Comparison of ENCODE assay signal across 7 cellular contexts in genomic region chr21:32368961-32369360, GRCh38. TPM values are rescaled to one million over a fixed set of nuclear protein-coding genes. Genes with fewer than 3 reads are reported as not detected.
A peak's percentile ranks its signal among the peaks of the same experiment; 100 is the strongest.
DNase-seq lines count a peak whose midpoint lies in the region; ATAC-seq and TF ChIP-seq lines count a peak whose summit lies in the region.
"Not testable (repeated sequence)": the region's sequence is repeated elsewhere in the genome, so short reads cannot be mapped to it uniquely, and the experiment has no call there.

No MANE protein-coding gene starts in this region.

- TF ChIP-seq CTCF in VCaP (conservative IDR thresholded peaks at IDR 0.05); MCF 10A (IDR thresholded peaks at IDR 0.05; ENCODE audit: unreplicated experiment); left ventricle myocardium inferior (IDR thresholded peaks at IDR 0.05; ENCODE audit: borderline replicate concordance); osteocyte (IDR thresholded peaks at IDR 0.05): not testable (repeated sequence)

- H3K27ac Mint-ChIP-seq in MCF 10A (ENCODE audit: low read depth, unreplicated experiment), result peak overlapping the region; percentile 63
- H3K27ac Mint-ChIP-seq in osteocyte (ENCODE audit: unreplicated experiment), result peak overlapping the region; percentile 20
- H3K27ac Mint-ChIP-seq in stimulated activated naive B cell treated with anti-CD40 and anti-IgM and Interleukin-4, amounts not matched to agents 10 μg/mL and 1 μg/mL and 100 μg/mL, for 72 hours, result peak overlapping the region; percentile 31

- peak; percentile 13 for DNase-seq in activated effector memory CD4-positive, alpha-beta T cell treated with anti-CD3 and anti-CD28 coated beads, Interleukin-2, amount 50 U/mL, for 16 hours
- DNase-seq in MCF 10A (ENCODE audit: unreplicated experiment); left ventricle myocardium inferior; osteocyte (ENCODE audit: extremely low spot score, unreplicated experiment); stimulated activated naive B cell treated with anti-CD40 and anti-IgM and Interleukin-4, amounts not matched to agents 10 μg/mL and 1 μg/mL and 100 μg/mL, for 72 hours: not testable (repeated sequence)

- H3K9me3 Mint-ChIP-seq in MCF 10A (ENCODE audit: unreplicated experiment); osteocyte (ENCODE audit: unreplicated experiment); stimulated activated naive B cell treated with anti-CD40 and anti-IgM and Interleukin-4, amounts not matched to agents 10 μg/mL and 1 μg/mL and 100 μg/mL, for 72 hours: not testable (repeated sequence)

- H3K27ac ChIP-seq in VCaP (peak overlapping the region; percentile 41), left ventricle myocardium inferior (replicated peaks) (peak overlapping the region; percentile 62), urinary bladder (ENCODE audit: low read depth) (peak overlapping the region; percentile 47)

- H3K36me3 Mint-ChIP-seq in MCF 10A (ENCODE audit: insufficient read depth, unreplicated experiment), result peaks cover 91% of the 10 kb centered on the region
- H3K36me3 Mint-ChIP-seq in osteocyte (ENCODE audit: unreplicated experiment), result peaks cover 20% of the 10 kb centered on the region
- peaks cover 62 to 70% of the 10 kb centered on the region in 2 donors for H3K36me3 Mint-ChIP-seq in stimulated activated naive B cell treated with anti-CD40 and anti-IgM and Interleukin-4, amounts not matched to agents 10 μg/mL and 1 μg/mL and 100 μg/mL, for 72 hours

- H3K4me1 ChIP-seq in left ventricle myocardium inferior, result peaks cover 45% of the 10 kb centered on the region
- not testable (repeated sequence) for H3K4me1 ChIP-seq in urinary bladder (ENCODE audit: insufficient read depth)

- POLR2A ChIA-PET in MCF 10A (lab: Yijun Ruan, JAX), result interaction anchor here (0.6 to 4.0 kb wide), 2 partner anchors 10 to 28 kb away, joined by 3 to 16 read pairs; no protein-coding TSS in a partner anchor

- intact Hi-C loops in MCF 10A (cut with micrococcal nuclease); left ventricle myocardium inferior (cut with micrococcal nuclease): not testable (repeated sequence)

- not testable (repeated sequence) for H3K9me3 ChIP-seq in left ventricle myocardium inferior (replicated peaks)

- H3K4me1 Mint-ChIP-seq in MCF 10A (ENCODE audit: insufficient read depth, unreplicated experiment) (peaks cover 33% of the 10 kb centered on the region), osteocyte (ENCODE audit: unreplicated experiment) (peaks cover 65% of the 10 kb centered on the region)
- not testable (repeated sequence) for H3K4me1 Mint-ChIP-seq in stimulated activated naive B cell treated with anti-CD40 and anti-IgM and Interleukin-4, amounts not matched to agents 10 μg/mL and 1 μg/mL and 100 μg/mL, for 72 hours

- not testable (repeated sequence) for BruUV-seq in MCF 10A (replicated peaks; lab: Mats Ljungman, UMichigan)

- ATAC-seq in stimulated activated naive B cell treated with anti-CD40 and anti-IgM and Interleukin-4, amounts not matched to agents 10 μg/mL and 1 μg/mL and 100 μg/mL, for 72 hours (replicated peaks), result not testable (repeated sequence)

- not testable (repeated sequence) for H3K27me3 Mint-ChIP-seq in MCF 10A (ENCODE audit: insufficient read depth, unreplicated experiment); osteocyte (ENCODE audit: unreplicated experiment); stimulated activated naive B cell treated with anti-CD40 and anti-IgM and Interleukin-4, amounts not matched to agents 10 μg/mL and 1 μg/mL and 100 μg/mL, for 72 hours

- CTCF ChIA-PET in MCF 10A (lab: Yijun Ruan, JAX), result interaction anchor here (0.6 to 2.7 kb wide), 4 partner anchors 9 to 232 kb away, joined by 3 to 14 read pairs (median 3); no protein-coding TSS in a partner anchor

- H3K4me3 Mint-ChIP-seq in MCF 10A (ENCODE audit: unreplicated experiment); osteocyte (ENCODE audit: unreplicated experiment); stimulated activated naive B cell treated with anti-CD40 and anti-IgM and Interleukin-4, amounts not matched to agents 10 μg/mL and 1 μg/mL and 100 μg/mL, for 72 hours: not testable (repeated sequence)

- WGBS in urinary bladder, result 75% methylated on average over 1 of the region's 1 CpG

- not testable (repeated sequence) for H3K27me3 ChIP-seq in left ventricle myocardium inferior (ENCODE audit: low read depth)

- not testable (repeated sequence) for H3K4me3 ChIP-seq in left ventricle myocardium inferior; urinary bladder (ENCODE audit: low read depth, low read length)

- peaks cover 64% of the 10 kb centered on the region for H3K36me3 ChIP-seq in left ventricle myocardium inferior
- not testable (repeated sequence) for H3K36me3 ChIP-seq in urinary bladder (ENCODE audit: insufficient read depth)

RNA-seq across cellular contexts. Expression of gene URB1, which starts 23.9 kb away (rescaled TPM):
- total RNA-seq in MCF 10A (2022) (32.3 and 43.5 TPM in 2 replicates), left ventricle myocardium inferior (13.8 TPM), osteocyte (15.4 and 17.3 TPM in 2 replicates), urinary bladder (14.5 TPM)
- 9.2 TPM for polyA plus RNA-seq in urinary bladder

RNA-seq across cellular contexts. Expression of gene EVA1C, which starts 43.5 kb away (rescaled TPM):
- total RNA-seq in MCF 10A (2022) (16.8 and 22.2 TPM in 2 replicates), left ventricle myocardium inferior (13.9 TPM), osteocyte (3.0 and 3.2 TPM in 2 replicates), urinary bladder (5.7 TPM)
- polyA plus RNA-seq in urinary bladder, result 35.2 TPM
